Comparison of ENCODE assay signal across 8 cellular contexts in the genomic region with DNA sequence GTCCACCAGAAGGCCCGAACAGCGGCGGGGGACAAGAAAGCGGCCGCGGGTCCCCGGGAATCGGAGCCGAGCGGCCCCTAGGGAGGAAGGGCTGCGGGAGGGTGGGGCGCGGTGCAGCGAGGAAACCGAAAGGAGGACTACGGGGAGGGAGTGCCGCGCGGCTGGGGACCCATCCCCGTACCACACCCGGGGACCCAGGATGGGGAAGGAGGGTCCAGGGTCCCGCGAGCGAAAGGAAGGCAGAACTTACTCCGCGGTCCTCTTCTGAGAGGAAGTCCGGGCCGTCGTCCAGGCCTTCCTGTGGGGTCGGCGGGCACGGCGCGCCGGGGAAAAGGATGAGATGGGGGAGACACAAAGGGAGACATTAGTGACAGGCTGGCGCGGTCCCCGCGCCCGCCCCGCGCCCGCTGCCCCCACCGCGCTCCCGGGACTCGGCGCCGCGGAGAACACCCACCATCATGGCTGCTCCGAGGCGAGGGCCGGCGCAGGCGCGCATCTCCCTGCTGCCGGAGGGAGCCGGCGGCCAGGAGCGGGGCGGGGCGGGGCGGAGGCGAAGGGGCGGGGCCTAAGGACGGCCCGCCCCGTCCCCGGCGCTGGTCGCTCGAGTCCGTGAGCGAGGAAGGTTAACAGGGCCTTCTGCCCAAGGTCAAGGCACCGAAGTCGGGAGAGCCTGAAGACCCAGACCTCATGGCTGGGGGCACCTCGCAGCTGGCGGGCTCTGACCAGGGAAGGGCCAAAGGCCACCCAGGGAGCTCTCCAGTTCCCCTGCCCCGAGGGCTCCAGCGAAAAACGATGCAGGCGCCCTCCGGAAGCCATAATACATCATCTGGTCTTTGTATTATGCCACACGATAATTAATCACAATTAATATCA. TPM values are rescaled to one million over a fixed set of nuclear protein-coding genes. Genes with fewer than 3 reads are reported as not detected.
DNase-seq lines count a peak whose midpoint lies in the region; ATAC-seq lines count a peak whose summit lies in the region.

Gene SNX6, minus strand, starts transcription at position 492 of the 873 bp plus-strand sequence. Its CDS starts 32 bp downstream, at position 460.

- H3K9me3 ChIP-seq in SJCRH30 (replicated peaks) = no peaks in the 10 kb centered on the region
- no peaks in the 10 kb centered on the region for H3K9me3 ChIP-seq in neuron (ENCODE audit: low read length)
- no peaks in the 10 kb centered on the region for H3K9me3 ChIP-seq in subcutaneous abdominal adipose tissue (ENCODE audit: control insufficient read depth in 5 of 5, low read length in 5 of 5)

- H3K27me3 ChIP-seq in SJCRH30 (no peaks in the 10 kb centered on the region), neuron (ENCODE audit: insufficient read depth, low read length) (no peaks in the 10 kb centered on the region), subcutaneous abdominal adipose tissue (ENCODE audit: control insufficient read depth in 5 of 5, insufficient read depth in 4 of 5, low read length in 5 of 5) (no peaks in the 10 kb centered on the region)

- peak within 1 kb of the TSS; percentile 91 for H2AFZ ChIP-seq in neuron (ENCODE audit: low read depth, low read length)

- peak within 1 kb of the TSS; percentile 80 to 95 (median 92) for H3K9ac ChIP-seq in subcutaneous abdominal adipose tissue (ENCODE audit: low read length in 5 of 5)

- H3K36me3 ChIP-seq in SJCRH30 = peaks cover 6% of the 10 kb centered on the region; the same call in 1 of the 2 replicates
- no peaks in the 10 kb centered on the region for H3K36me3 ChIP-seq in neuron (ENCODE audit: insufficient read depth, low read length)
- peaks cover 0 to 3% (median 0%) of the 10 kb centered on the region in 5 donors for H3K36me3 ChIP-seq in subcutaneous abdominal adipose tissue (ENCODE audit: control insufficient read depth in 5 of 5, insufficient read depth in 5 of 5, low read length in 5 of 5)

- peak; percentile 92 for ATAC-seq in GM21717 (IDR thresholded peaks at IDR 0.05; ENCODE audit: unreplicated experiment)

- H3K4me3 ChIP-seq in SJCRH30 (peak within 1 kb of the TSS; percentile 97), neuron (ENCODE audit: low read length) (peak within 1 kb of the TSS; percentile 100), subcutaneous abdominal adipose tissue (ENCODE audit: low read depth in 1 of 5, low read length in 5 of 5) (peak within 1 kb of the TSS; percentile 76 to 98 (median 91))

- H3K27ac ChIP-seq in SJCRH30 (peak within 1 kb of the TSS; percentile 75), subcutaneous abdominal adipose tissue (ENCODE audit: low read depth, low read length) (peak within 1 kb of the TSS; percentile 80)

- in situ Hi-C loops in KBM-7 (cut with MboI; ENCODE audit: low pct_unique_long_range_greater_than_20kb, low sequenced_read_pairs) = no loop called here

- H3K4me1 ChIP-seq in SJCRH30 (no peaks in the 10 kb centered on the region), neuron (ENCODE audit: insufficient read depth, low read length) (peaks cover 10% of the 10 kb centered on the region), subcutaneous abdominal adipose tissue (ENCODE audit: control insufficient read depth in 5 of 5, insufficient read depth in 5 of 5, low read length in 5 of 5) (peaks cover 3 to 23% (median 18%) of the 10 kb centered on the region in 5 donors)

- DNase-seq in EH (ENCODE audit: low read depth) = peak; percentile 82
- peak; percentile 71 for DNase-seq in KBM-7
- peak; percentile 82 to 87 for DNase-seq in SJCRH30
- peak; percentile 53 to 81 (median 70) for DNase-seq in activated naive CD4-positive, alpha-beta T cell (lab: John Stamatoyannopoulos, UW)
- peak; percentile 66 for DNase-seq in foreskin melanocyte

RNA-seq across cellular contexts. Expression of gene SNX6, which starts in this region (rescaled TPM):
- total RNA-seq in SJCRH30 (2014; rRNA removed; shearing (Covaris generic)) = 95.3 and 105 TPM in 2 replicates

Comparison
In these comparisons a context has a peak if more than half of its experiments do, and no peak if none do; other contexts are left out.
1. Peak in every context shown above with its lines: DNase-seq, ATAC-seq, H3K4me3 ChIP-seq and H3K27ac ChIP-seq.